ENCODE assay signal across 17 cellular contexts in the genomic region with DNA sequence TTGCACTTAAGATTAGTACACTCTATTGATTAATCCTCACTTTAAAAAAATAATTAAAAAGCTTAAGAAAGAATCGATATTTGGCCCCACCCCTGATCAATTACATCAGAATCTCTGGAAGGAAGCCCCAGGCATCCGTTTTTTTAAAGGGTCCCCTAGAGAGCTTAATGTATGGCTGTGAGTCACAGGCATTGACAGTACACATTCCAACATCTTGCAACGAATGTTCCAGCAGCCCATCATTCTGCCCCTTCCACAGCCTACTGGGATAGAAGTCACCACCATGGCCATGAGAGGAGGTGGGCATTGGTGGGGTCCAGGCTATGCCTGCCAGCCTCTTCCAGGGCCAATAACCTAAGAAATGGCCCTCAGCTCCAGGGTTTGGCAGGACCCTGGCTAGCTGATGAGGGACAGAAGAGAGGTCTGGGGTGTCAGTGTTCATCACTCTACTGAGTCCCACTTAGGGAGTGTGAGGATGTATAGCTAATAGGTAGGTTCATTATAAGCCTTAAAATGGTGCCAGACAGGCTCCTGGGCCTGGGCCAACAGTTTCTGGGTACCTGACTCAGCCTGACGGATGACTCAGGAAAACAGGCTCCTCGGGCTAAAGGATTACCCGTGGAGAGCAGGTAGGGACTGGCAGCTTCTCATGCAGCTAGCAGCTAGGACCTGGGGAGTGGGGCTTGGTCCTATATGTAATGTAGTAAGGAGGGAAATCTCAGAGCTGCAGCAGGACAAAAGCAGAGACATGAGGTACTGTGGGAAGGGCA. TPM values are rescaled to one million over a fixed set of nuclear protein-coding genes. Genes with fewer than 3 reads are reported as not detected.
DNase-seq lines count a peak whose midpoint lies in the region; ATAC-seq and TF ChIP-seq lines count a peak whose summit lies in the region.
"Had no signal": no experiment of that assay in that cellular context is flagged by ENCODE, and none has a peak within 500 bp of the region (broad histone marks: within the 10 kb centered on the region; RNA-seq: fewer than 3 reads in every experiment).

No MANE protein-coding gene starts in this region.

- H3K27ac ChIP-seq in body of pancreas (no peak overlapping the region), left lung (no peak overlapping the region)
- H3K27ac ChIP-seq: BLaER1, hepatocyte had no signal

- DNase-seq in ELR (ENCODE audit: low read depth) (peak; percentile 83), M059J (ENCODE audit: low read depth) (peak; percentile 94), body of pancreas (peak in 3 of 4 donors; percentile 20 to 48 (median 27)), left lung (no peak)
- DNase-seq in activated CD8-positive, alpha-beta memory T cell treated with anti-CD3 and anti-CD28 coated beads, Interleukin-2, amount 10 ng/mL, durations not matched to agents 7 days and 5 days = no peak
- DNase-seq: activated CD8-positive, alpha-beta memory T cell treated with anti-CD3 and anti-CD28 coated beads for 24 hours; activated gamma-delta T cell; HCEC 1CT; NCI-H1417 treated with DMSO at 0.1 percent for 48 hours; NCI-H526 treated with DMSO at 0.1 percent for 48 hours; SHP77 had no signal

- H3K4me1 ChIP-seq in body of pancreas (no peaks in the 10 kb centered on the region), left lung (no peaks in the 10 kb centered on the region)

- H3K36me3 ChIP-seq in body of pancreas (replicated peaks in 1 of 2; ENCODE audit: insufficient read depth in 1 of 2, low read depth in 2 of 2) = no peaks in the 10 kb centered on the region
- H3K36me3 ChIP-seq in left lung = no peaks in the 10 kb centered on the region

- H3K27me3 ChIP-seq in body of pancreas (no peaks in the 10 kb centered on the region), left lung (peaks cover 0 to 3% of the 10 kb centered on the region in 2 donors)
- H3K27me3 ChIP-seq: BLaER1 had no signal

- H3K4me3 ChIP-seq in body of pancreas (no peak overlapping the region), left lung (no peak overlapping the region)
- H3K4me3 ChIP-seq: BLaER1, hepatocyte had no signal

- no peak for TF ChIP-seq CTCF in body of pancreas (IDR thresholded peaks at IDR 0.05)
- TF ChIP-seq CTCF in left lung (IDR thresholded peaks at IDR 0.05) = no peak

- H3K27ac Mint-ChIP-seq in activated CD8-positive, alpha-beta memory T cell treated with anti-CD3 and anti-CD28 coated beads, Interleukin-2, amount 10 ng/mL, durations not matched to agents 7 days and 5 days = no peak overlapping the region
- H3K27ac Mint-ChIP-seq: stimulated activated naive CD8-positive, alpha-beta T cell treated with anti-CD3 and anti-CD28 coated beads, Interleukin-15, Interleukin-2, amounts not matched to agents 100 ng/mL and 50 ng/mL, for 24 hours had no signal

- CTCF ChIA-PET in activated CD8-positive, alpha-beta memory T cell treated with anti-CD3 and anti-CD28 coated beads, Interleukin-2, amount 10 ng/mL, durations not matched to agents 7 days and 5 days (lab: Charles Lee) = interaction anchor here (0.6 to 1.5 kb wide), 5 partner anchors 9 to 118 kb away, joined by 3 read pairs; partner anchors contain the start of gene MDGA1

- no peak for ATAC-seq in body of pancreas
- peak; percentile 17 for ATAC-seq in left lung
- no peak for ATAC-seq in HG03521 (IDR thresholded peaks at IDR 0.05; ENCODE audit: unreplicated experiment)
- no peak for ATAC-seq in HG03039 (IDR thresholded peaks at IDR 0.05; ENCODE audit: unreplicated experiment)
- no peak for ATAC-seq in GM18858 (IDR thresholded peaks at IDR 0.05; ENCODE audit: unreplicated experiment)
- ATAC-seq in activated CD8-positive, alpha-beta memory T cell treated with anti-CD3 and anti-CD28 coated beads, Interleukin-2, amount 10 ng/mL, durations not matched to agents 7 days and 5 days = no peak

- peaks cover 7% of the 10 kb centered on the region for H3K27me3 Mint-ChIP-seq in activated CD8-positive, alpha-beta memory T cell treated with anti-CD3 and anti-CD28 coated beads, Interleukin-2, amount 10 ng/mL, durations not matched to agents 7 days and 5 days

- H3K4me1 Mint-ChIP-seq in activated CD8-positive, alpha-beta memory T cell treated with anti-CD3 and anti-CD28 coated beads, Interleukin-2, amount 10 ng/mL, durations not matched to agents 7 days and 5 days = peaks cover 3% of the 10 kb centered on the region

- peaks cover 0 to 5% (median 0%) of the 10 kb centered on the region in 3 donors for H3K9me3 ChIP-seq in body of pancreas
- peaks cover 0 to 16% of the 10 kb centered on the region in 2 donors for H3K9me3 ChIP-seq in left lung

- H3K36me3 Mint-ChIP-seq in activated CD8-positive, alpha-beta memory T cell treated with anti-CD3 and anti-CD28 coated beads, Interleukin-2, amount 10 ng/mL, durations not matched to agents 7 days and 5 days = peaks cover 15% of the 10 kb centered on the region

- H3K4me3 Mint-ChIP-seq in activated CD8-positive, alpha-beta memory T cell treated with anti-CD3 and anti-CD28 coated beads, Interleukin-2, amount 10 ng/mL, durations not matched to agents 7 days and 5 days = no peak overlapping the region
- H3K4me3 Mint-ChIP-seq: stimulated activated naive CD8-positive, alpha-beta T cell treated with anti-CD3 and anti-CD28 coated beads, Interleukin-15, Interleukin-2, amounts not matched to agents 100 ng/mL and 50 ng/mL, for 24 hours had no signal

- H3K9me3 Mint-ChIP-seq in activated CD8-positive, alpha-beta memory T cell treated with anti-CD3 and anti-CD28 coated beads, Interleukin-2, amount 10 ng/mL, durations not matched to agents 7 days and 5 days (ENCODE audit: low read depth) = peaks cover 11% of the 10 kb centered on the region

- WGBS in body of pancreas, 2 donors = 23 to 35% methylated on average over 6 of the region's 6 CpGs

- intact Hi-C loops in body of pancreas (cut with DNase I) (no loop called here), left lung (cut with DNase I) (no loop called here)

- TF ChIP-seq POLR2A in body of pancreas (IDR thresholded peaks at IDR 0.05) = no peak

RNA-seq across cellular contexts. Expression of gene MDGA1, which starts 40.4 kb away (rescaled TPM):
- total RNA-seq in M059J (2014; rRNA removed; shearing (Covaris generic)) = 11.8 and 20.8 TPM in 2 replicates
- total RNA-seq in body of pancreas (1 to 10 TPM in 1 of 2 donors, under 1 TPM in 1; 0.33 to 1.0 TPM), left lung (10 to 100 TPM in 1 of 2 donors, 1 to 10 TPM in 1; 1.4 to 11.5 TPM)
- total RNA-seq in activated CD8-positive, alpha-beta memory T cell treated with anti-CD3 and anti-CD28 coated beads, Interleukin-2, amount 10 ng/mL, durations not matched to agents 7 days and 5 days = 10 to 100 TPM; 15.5 to 26.0 TPM

Comparison
In these comparisons a context has a peak if more than half of its experiments do, and no peak if none do; other contexts are left out.
1. DNase-seq: peak in ELR (single experiment), M059J (single experiment) and body of pancreas (3 of 4); none in left lung (0 of 2) and activated CD8-positive, alpha-beta memory T cell treated with anti-CD3 and anti-CD28 coated beads, Interleukin-2, amount 10 ng/mL, durations not matched to agents 7 days and 5 days (single experiment).